13 cellular contexts compared by ENCODE assay signal in the genomic region with DNA sequence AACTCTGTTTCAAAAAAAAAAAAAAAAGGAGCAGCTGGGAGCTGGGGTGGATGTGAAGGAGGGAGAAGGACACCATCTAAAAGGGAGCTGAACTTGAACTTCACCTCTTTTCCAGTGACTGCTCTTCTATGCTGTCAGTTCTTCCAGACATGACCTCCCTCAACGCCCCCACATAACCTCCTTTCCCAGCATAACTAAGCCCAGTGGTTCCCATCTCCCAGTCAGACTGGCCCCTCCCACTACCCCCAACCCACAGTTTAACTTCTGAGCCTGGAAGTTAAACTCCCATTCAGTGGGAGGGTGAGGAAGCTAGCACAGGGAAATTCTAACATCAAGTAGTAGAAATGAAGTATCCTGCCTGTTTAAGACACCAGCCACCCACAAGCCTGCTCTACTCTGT. TPM values are rescaled to one million over a fixed set of nuclear protein-coding genes. Genes with fewer than 3 reads are reported as not detected.
DNase-seq lines count a peak whose midpoint lies in the region; ATAC-seq, FAIRE-seq and TF ChIP-seq lines count a peak whose summit lies in the region.
"Had no signal": no experiment of that assay in that cellular context is flagged by ENCODE, and none has a peak within 500 bp of the region (broad histone marks: within the 10 kb centered on the region; RNA-seq: fewer than 3 reads in every experiment).

No MANE protein-coding gene starts in this region.

- POLR2A ChIA-PET in GM12878 (lab: Charles Lee): no interaction called here

- H3K18ac ChIP-seq in neuronal stem cell (ENCODE audit: low read length): no peak overlapping the region

- no peak for TF ChIP-seq RAD21 in GM12878 (IDR thresholded peaks at IDR 0.05; ENCODE audit: insufficient read depth, low read depth, low read length)

- H2AFZ ChIP-seq in ACC112 (ENCODE audit: low read length, unreplicated experiment) (no peak overlapping the region), DND-41 (ENCODE audit: low read depth, low read length) (no peak overlapping the region), GM12878 (ENCODE audit: control insufficient read depth, low read depth, low read length) (no peak overlapping the region), neuronal stem cell (ENCODE audit: low read length) (no peak overlapping the region)

- peaks cover 9% of the 10 kb centered on the region for H3K79me1 ChIP-seq in neuronal stem cell (ENCODE audit: low read depth, low read length)

- peak overlapping the region; percentile 94 for H3K4me3 ChIP-seq in ACC112 (ENCODE audit: low read depth, low read length)
- H3K4me3 ChIP-seq in DND-41 (ENCODE audit: low read depth in 1 of 2, low read length in 2 of 2): no peak overlapping the region
- 0 out of 2 replicates have a peak overlapping the region, but pooled peaks have one; percentile 92 for H3K4me3 ChIP-seq in GM12878
- no peak overlapping the region for H3K4me3 ChIP-seq in neuronal stem cell (ENCODE audit: low read length in 2 of 2)
- H3K4me3 ChIP-seq: testis had no signal

- H2BK15ac ChIP-seq in neuronal stem cell (ENCODE audit: low read length): no peak overlapping the region

- H3K27ac Mint-ChIP-seq in natural killer cell treated with Interleukin-12 subunit alpha and Interleukin-12 subunit beta and Interleukin-15 and Interleukin-18, amount 100 ng/mL, for 72 hours: peak overlapping the region; percentile 93 to 97

- H3K4me2 ChIP-seq in DND-41 (ENCODE audit: insufficient read depth, low read length) (peak overlapping the region; percentile 92), GM12878 (ENCODE audit: control insufficient read depth, insufficient read depth) (no peak overlapping the region), neuronal stem cell (ENCODE audit: insufficient read depth, low read length, poor library complexity, severe bottlenecking) (no peak overlapping the region)

- H2BK5ac ChIP-seq in neuronal stem cell (ENCODE audit: low read length): no peak overlapping the region

- peaks cover 47% of the 10 kb centered on the region for H3K79me2 ChIP-seq in ACC112 (ENCODE audit: control insufficient read depth, insufficient read depth, low read length, unreplicated experiment)
- H3K79me2 ChIP-seq in DND-41 (ENCODE audit: insufficient read depth, low read length): peaks cover 64% of the 10 kb centered on the region
- H3K79me2 ChIP-seq in GM12878 (ENCODE audit: control insufficient read depth, insufficient read depth, low read length): peaks cover 27% of the 10 kb centered on the region

- no peak for DNase-seq in DND-41
- DNase-seq in GM12878 (ENCODE audit: low read depth, low spot score): no peak
- no peak for DNase-seq in natural killer cell treated with Interleukin-12 subunit alpha and Interleukin-12 subunit beta and Interleukin-15 and Interleukin-18, amount 100 ng/mL, for 72 hours (ENCODE audit: low spot score)
- DNase-seq in KG1 (lab: John Stamatoyannopoulos, UW): no peak
- no peak for DNase-seq in HUDEP-2 (lab: John Stamatoyannopoulos, UW; ENCODE audit: unreplicated experiment in 76 of 76)
- no peak for DNase-seq in neuronal stem cell (ENCODE audit: low spot score)
- DNase-seq: activated CD8-positive, alpha-beta memory T cell treated with anti-CD3 and anti-CD28 coated beads for 24 hours; KBM-7; NCI-H2227 treated with DMSO at 0.1 percent for 48 hours; testis had no signal

- H3K27ac ChIP-seq in ACC112 (ENCODE audit: low read depth, low read length): no peak overlapping the region
- no peak overlapping the region; the same call in 1 of the 2 replicates for H3K27ac ChIP-seq in DND-41 (ENCODE audit: low read length)
- H3K27ac ChIP-seq in GM12878 (ENCODE audit: control insufficient read depth, insufficient read depth): no peak overlapping the region
- no peak overlapping the region for H3K27ac ChIP-seq in neuronal stem cell (replicated peaks; ENCODE audit: low read length)
- H3K27ac ChIP-seq: testis had no signal

- peak overlapping the region; percentile 83; the same call in 1 of the 2 replicates for H3K9ac ChIP-seq in DND-41 (ENCODE audit: low read depth, low read length)
- H3K9ac ChIP-seq in GM12878 (ENCODE audit: control insufficient read depth, insufficient read depth, low read length): no peak overlapping the region
- no peak overlapping the region for H3K9ac ChIP-seq in neuronal stem cell (ENCODE audit: low read depth, low read length, poor library complexity)

- peak overlapping the region; percentile 93 for H3K4me3 Mint-ChIP-seq in natural killer cell treated with Interleukin-12 subunit alpha and Interleukin-12 subunit beta and Interleukin-15 and Interleukin-18, amount 100 ng/mL, for 72 hours

- intact Hi-C loops in GM12878 (cut with micrococcal nuclease; ENCODE audit: unreplicated experiment): no loop called here

- peaks cover 21% of the 10 kb centered on the region for H3K4me1 ChIP-seq in ACC112 (ENCODE audit: control insufficient read depth, insufficient read depth, low read length, unreplicated experiment)
- H3K4me1 ChIP-seq in DND-41 (ENCODE audit: insufficient read depth, low read length): peaks cover 44% of the 10 kb centered on the region
- peaks cover 4% of the 10 kb centered on the region for H3K4me1 ChIP-seq in GM12878 (ENCODE audit: control insufficient read depth, insufficient read depth, low read length)
- peaks cover 3 to 4% of the 10 kb centered on the region in 2 donors for H3K4me1 ChIP-seq in neuronal stem cell (ENCODE audit: control insufficient read depth in 2 of 2, insufficient read depth in 1 of 2, low read depth in 1 of 2, low read length in 2 of 2)

- no peak overlapping the region for H2BK120ac ChIP-seq in neuronal stem cell (ENCODE audit: low read depth, low read length)

- no peak for TF ChIP-seq EP300 in GM12878 (IDR thresholded peaks at IDR 0.05; ENCODE audit: borderline replicate concordance in 1 of 2, control insufficient read depth in 1 of 2, low read depth in 2 of 2, low read length in 2 of 2)

- H2BK12ac ChIP-seq in neuronal stem cell (ENCODE audit: low read length): no peak overlapping the region

- H3K9me3 ChIP-seq in DND-41 (ENCODE audit: insufficient read depth, low read length, severe bottlenecking): no peaks in the 10 kb centered on the region
- H3K9me3 ChIP-seq in GM12878 (replicated peaks; ENCODE audit: control insufficient read depth, insufficient read depth, low read length): no peaks in the 10 kb centered on the region
- no peaks in the 10 kb centered on the region for H3K9me3 ChIP-seq in neuronal stem cell (replicated peaks in 1 of 2; ENCODE audit: control insufficient read depth in 2 of 2, insufficient read depth in 1 of 2, low read depth in 1 of 2, low read length in 2 of 2)
- H3K9me3 ChIP-seq: testis had no signal

- SMC1A ChIA-PET in GM12878 (lab: Charles Lee; ENCODE audit: uncharacterized antibody, unreplicated experiment): no interaction called here

- RAD21 ChIA-PET in GM12878 (lab: Charles Lee; ENCODE audit: unreplicated experiment): interaction anchor here (1.1 kb wide), 1 partner anchor 679 kb away, joined by 3 read pairs; no protein-coding TSS in a partner anchor

- in situ Hi-C loops in GM12878 (cut with MboI): no loop called here

- no peak overlapping the region for H2AK5ac ChIP-seq in neuronal stem cell (ENCODE audit: low read depth, low read length)

- H3K4me1 Mint-ChIP-seq in natural killer cell treated with Interleukin-12 subunit alpha and Interleukin-12 subunit beta and Interleukin-15 and Interleukin-18, amount 100 ng/mL, for 72 hours (ENCODE audit: low read depth in 2 of 2): peaks cover 43 to 48% of the 10 kb centered on the region in 2 donors

- H3K36me3 ChIP-seq in ACC112 (ENCODE audit: insufficient read depth, low read length): 0 out of 2 replicates have a peak, but pooled peaks cover 5% of the 10 kb centered on the region
- H3K36me3 ChIP-seq in DND-41 (ENCODE audit: insufficient read depth, low read length): peaks cover 46% of the 10 kb centered on the region
- H3K36me3 ChIP-seq in GM12878 (ENCODE audit: control insufficient read depth in 2 of 2, insufficient read depth in 2 of 2, low read length in 1 of 2): peaks cover 12% of the 10 kb centered on the region in 2 experiments; a peak in 3 of 4 replicates
- H3K36me3 ChIP-seq in neuronal stem cell (replicated peaks in 1 of 2; ENCODE audit: control insufficient read depth in 2 of 2, insufficient read depth in 2 of 2, low read length in 2 of 2): peaks cover 22 to 38% of the 10 kb centered on the region in 2 donors

- FAIRE-seq in GM12878 (lab: Jason Lieb, UNC): no peak

- no peak for TF ChIP-seq CTCF in DND-41 (IDR thresholded peaks at IDR 0.05; ENCODE audit: borderline replicate concordance, extremely low read depth, low read length, poor library complexity, severe bottlenecking)
- no peak for TF ChIP-seq CTCF in GM12878 (IDR thresholded peaks at IDR 0.05 in 2 of 3, conservative IDR thresholded peaks at IDR 0.05 in 1 of 3; ENCODE audit: control insufficient read depth in 2 of 3, extremely low read depth in 1 of 3, insufficient read depth in 1 of 3, low read depth in 3 of 3, low read length in 3 of 3)

- H3K27me3 ChIP-seq in ACC112 (ENCODE audit: insufficient read depth, low read length) (no peaks in the 10 kb centered on the region), DND-41 (ENCODE audit: insufficient read depth, low read length, poor library complexity) (no peaks in the 10 kb centered on the region), GM12878 (replicated peaks in 1 of 2; ENCODE audit: control insufficient read depth in 2 of 2, insufficient read depth in 2 of 2, low read length in 1 of 2) (no peaks in the 10 kb centered on the region), neuronal stem cell (ENCODE audit: control insufficient read depth in 3 of 3, insufficient read depth in 3 of 3, low read depth in 1 of 3, low read length in 3 of 3) (no peaks in the 10 kb centered on the region)
- H3K27me3 ChIP-seq: testis had no signal

- TF ChIP-seq POLR2A in GM12878 (IDR thresholded peaks at IDR 0.05; ENCODE audit: low read depth, low read length): no peak

- ATAC-seq in DND-41 (ENCODE audit: insufficient read depth, low read depth) (no peak), GM12878 (no peak), GM18909 (IDR thresholded peaks at IDR 0.05; ENCODE audit: poor library complexity, unreplicated experiment) (no peak)
- ATAC-seq in natural killer cell treated with Interleukin-12 subunit alpha and Interleukin-12 subunit beta and Interleukin-15 and Interleukin-18, amount 100 ng/mL, for 72 hours: no peak

- no peak overlapping the region for H3K23ac ChIP-seq in neuronal stem cell (ENCODE audit: low read depth, low read length, poor library complexity)

- CTCF ChIA-PET in GM12878 (lab: Yijun Ruan, JAX): interaction anchor here (0.9 kb wide), 1 partner anchor 220 kb away, joined by 3 read pairs; no protein-coding TSS in a partner anchor

- H3K4ac ChIP-seq in neuronal stem cell (ENCODE audit: low read length): no peak overlapping the region

- BruUV-seq in GM12878 (replicated peaks; lab: Mats Ljungman, UMichigan): no TSS peak

- H4K20me1 ChIP-seq in DND-41 (ENCODE audit: insufficient read depth, low read length): peaks cover 10% of the 10 kb centered on the region; the same call in 1 of the 2 replicates
- no peaks in the 10 kb centered on the region; the same call in 1 of the 2 replicates for H4K20me1 ChIP-seq in GM12878 (ENCODE audit: control insufficient read depth, insufficient read depth)

- H3K27me3 Mint-ChIP-seq in natural killer cell treated with Interleukin-12 subunit alpha and Interleukin-12 subunit beta and Interleukin-15 and Interleukin-18, amount 100 ng/mL, for 72 hours: no peaks in the 10 kb centered on the region

- H3K36me3 Mint-ChIP-seq in natural killer cell treated with Interleukin-12 subunit alpha and Interleukin-12 subunit beta and Interleukin-15 and Interleukin-18, amount 100 ng/mL, for 72 hours: no peaks in the 10 kb centered on the region

- H3K9me3 Mint-ChIP-seq in natural killer cell treated with Interleukin-12 subunit alpha and Interleukin-12 subunit beta and Interleukin-15 and Interleukin-18, amount 100 ng/mL, for 72 hours: no peaks in the 10 kb centered on the region

- WGBS in GM12878 (ENCODE audit: insufficient coverage, insufficient replicate concordance, low lambda C conversion rate, missing lambda C conversion rate): 100% methylated on average over 1 of the region's 1 CpG
- no CpG with 5 or more reads among the region's 1 CpG for WGBS in neuronal stem cell (ENCODE audit: extremely low coverage in 2 of 2, insufficient read length in 2 of 2, insufficient replicate concordance in 1 of 2), 2 donors

- H4K8ac ChIP-seq in neuronal stem cell (ENCODE audit: low read depth, low read length): no peak overlapping the region

- H3K14ac ChIP-seq in neuronal stem cell (ENCODE audit: low read length): no peak overlapping the region

- no peak overlapping the region for H4K91ac ChIP-seq in neuronal stem cell (ENCODE audit: low read depth, low read length, poor library complexity)

RNA-seq across cellular contexts. Expression of a gene that starts 1.8 kb away (rescaled TPM):
- total RNA-seq in GM12878 (2013; cell fraction: nucleolus; rRNA removed): 47.7 and 48.5 TPM in 2 replicates
- total RNA-seq in GM12878 (2014; rRNA removed): 15.2 and 18.2 TPM in 2 replicates
- 11.4 and 13.8 TPM in 2 replicates for total RNA-seq in GM12878 (2014; rRNA removed; fragmentation: Illumina TruSeq; extraction: Trizol)
- 43.4 and 45.5 TPM in 2 replicates for total RNA-seq in GM12878 (2021)
- polyA plus RNA-seq in GM12878 (2011; ENCODE audit: low read depth): 20.2 TPM
- polyA plus RNA-seq in GM12878 (2011; rRNA removed): 5.8 and 17.6 TPM in 2 replicates
- polyA plus RNA-seq in GM12878 (2011; cell fraction: cytosol; rRNA removed): 17.9 and 20.7 TPM in 2 replicates
- 17.5 and 25.1 TPM in 2 replicates for polyA plus RNA-seq in GM12878 (2011; cell fraction: nucleus; rRNA removed)
- polyA plus RNA-seq in GM12878 (2012): 28.2 and 31.4 TPM in 2 replicates
- 17.1 and 32.2 TPM in 2 replicates for polyA plus RNA-seq in GM12878 (2014; fragmentation: Illumina TruSeq; extraction: Trizol)
- 1 to 10 TPM; 4.3 to 9.4 TPM for polyA plus RNA-seq in GM12878 (2014; fragmentation: Nextera tagmentation; extraction: Ambion mirVana)
- 28.1 and 32.7 TPM in 2 replicates for polyA plus RNA-seq in GM12878 (2014; rRNA removed)
- 10 to 100 TPM; 32.6 to 36.6 TPM for polyA plus RNA-seq in GM12878 (2016; fragmentation: Nextera tagmentation; extraction: Ambion mirVana)
- polyA minus RNA-seq in GM12878 (2011; rRNA and poly(A)+ RNA removed): 36.6 and 45.1 TPM in 2 replicates
- 20.8 and 25.3 TPM in 2 replicates for polyA minus RNA-seq in GM12878 (2011; cell fraction: cytosol; rRNA and poly(A)+ RNA removed)
- polyA minus RNA-seq in GM12878 (2011; cell fraction: nucleus; rRNA and poly(A)+ RNA removed): 13.4 and 22.6 TPM in 2 replicates
- 10 to 100 TPM; 66.6 to 68.9 TPM for total RNA-seq in natural killer cell treated with Interleukin-12 subunit alpha and Interleukin-12 subunit beta and Interleukin-15 and Interleukin-18, amount 100 ng/mL, for 72 hours
- 14.9 TPM for polyA plus RNA-seq in neuronal stem cell (2013, experiment 1 of 2)
- polyA plus RNA-seq in neuronal stem cell (2013, experiment 2 of 2): 16.1 TPM

RNA-seq across cellular contexts. Expression of a gene that starts 2.2 kb away (rescaled TPM):
- total RNA-seq in GM12878 (2013; cell fraction: nucleolus; rRNA removed): 26.9 and 27.5 TPM in 2 replicates
- total RNA-seq in GM12878 (2014; rRNA removed) (7.9 and 8.4 TPM in 2 replicates), GM12878 (2014; rRNA removed; fragmentation: Illumina TruSeq; extraction: Trizol) (5.9 and 6.3 TPM in 2 replicates), GM12878 (2021) (11.3 and 12.1 TPM in 2 replicates)
- 6.4 TPM for polyA plus RNA-seq in GM12878 (2011; ENCODE audit: low read depth)
- polyA plus RNA-seq in GM12878 (2011; rRNA removed) (3.1 and 5.9 TPM in 2 replicates), GM12878 (2014; fragmentation: Illumina TruSeq; extraction: Trizol) (1.4 and 4.3 TPM in 2 replicates), GM12878 (2014; fragmentation: Nextera tagmentation; extraction: Ambion mirVana) (under 1 TPM; 0.19 to 0.35 TPM), GM12878 (2014; rRNA removed) (8.0 and 8.8 TPM in 2 replicates), GM12878 (2016; fragmentation: Nextera tagmentation; extraction: Ambion mirVana) (10 to 100 TPM in 1 of 2 experiments, 1 to 10 TPM in 1; 9.2 to 10.3 TPM)
- 7.2 and 7.8 TPM in 2 replicates for polyA plus RNA-seq in GM12878 (2011; cell fraction: cytosol; rRNA removed)
- 18.9 and 20.2 TPM in 2 replicates for polyA plus RNA-seq in GM12878 (2011; cell fraction: nucleus; rRNA removed)
- polyA plus RNA-seq in GM12878 (2012): 8.8 and 9.4 TPM in 2 replicates
- polyA minus RNA-seq in GM12878 (2011; rRNA and poly(A)+ RNA removed): 5.9 and 9.5 TPM in 2 replicates
- 4.1 and 7.4 TPM in 2 replicates for polyA minus RNA-seq in GM12878 (2011; cell fraction: cytosol; rRNA and poly(A)+ RNA removed)
- 11.6 and 21.4 TPM in 2 replicates for polyA minus RNA-seq in GM12878 (2011; cell fraction: nucleus; rRNA and poly(A)+ RNA removed)
- total RNA-seq in natural killer cell treated with Interleukin-12 subunit alpha and Interleukin-12 subunit beta and Interleukin-15 and Interleukin-18, amount 100 ng/mL, for 72 hours: 10 to 100 TPM; 14.4 to 15.0 TPM
- polyA plus RNA-seq in neuronal stem cell (2013, experiment 1 of 2): 4.8 TPM
- polyA plus RNA-seq in neuronal stem cell (2013, experiment 2 of 2): 5.0 TPM

RNA-seq across cellular contexts. Expression of a gene that starts 20.4 kb away (rescaled TPM):
- 0.46 TPM in 1 of 2 replicates, not detected in the other for total RNA-seq in GM12878 (2013; cell fraction: nucleolus; rRNA removed)
- total RNA-seq in GM12878 (2014; rRNA removed) (0.23 TPM in 1 of 2 replicates, not detected in the other), GM12878 (2014; rRNA removed; fragmentation: Illumina TruSeq; extraction: Trizol) (not detected in 2 replicates), GM12878 (2021) (0.32 and 0.72 TPM in 2 replicates)
- not detected for polyA plus RNA-seq in GM12878 (2011; ENCODE audit: low read depth)
- polyA plus RNA-seq in GM12878 (2011; rRNA removed) (not detected in 2 replicates), GM12878 (2014; fragmentation: Illumina TruSeq; extraction: Trizol) (not detected in 2 replicates), GM12878 (2014; fragmentation: Nextera tagmentation; extraction: Ambion mirVana) (not detected), GM12878 (2014; rRNA removed) (not detected in 2 replicates), GM12878 (2016; fragmentation: Nextera tagmentation; extraction: Ambion mirVana) (not detected)
- 0.06 and 0.07 TPM in 2 replicates for polyA plus RNA-seq in GM12878 (2011; cell fraction: cytosol; rRNA removed)
- polyA plus RNA-seq in GM12878 (2011; cell fraction: nucleus; rRNA removed): 0.12 TPM in 1 of 2 replicates, not detected in the other
- not detected in 2 replicates for polyA plus RNA-seq in GM12878 (2012)
- polyA minus RNA-seq in GM12878 (2011; rRNA and poly(A)+ RNA removed): not detected in 2 replicates
- polyA minus RNA-seq in GM12878 (2011; cell fraction: cytosol; rRNA and poly(A)+ RNA removed): not detected in 2 replicates
- not detected in 2 replicates for polyA minus RNA-seq in GM12878 (2011; cell fraction: nucleus; rRNA and poly(A)+ RNA removed)
- total RNA-seq in natural killer cell treated with Interleukin-12 subunit alpha and Interleukin-12 subunit beta and Interleukin-15 and Interleukin-18, amount 100 ng/mL, for 72 hours: under 1 TPM in 1 of 2 donors, not detected in 1; 0.17 TPM
- not detected for polyA plus RNA-seq in neuronal stem cell (2013, experiment 1 of 2)
- polyA plus RNA-seq in neuronal stem cell (2013, experiment 2 of 2): not detected
- total RNA-seq: mesenteric fat pad had no signal

Comparison
In these comparisons a context has a peak if more than half of its experiments do, and no peak if none do; other contexts are left out.
1. H3K4me3 ChIP-seq: peak in ACC112 (single experiment) and GM12878 (single experiment); none in DND-41 (0 of 2) and neuronal stem cell (0 of 2).